Comparison of ENCODE assay signal across 8 cellular contexts in genomic region chr9:128863647-128864046, GRCh38. TPM values are rescaled to one million over a fixed set of nuclear protein-coding genes. Genes with fewer than 3 reads are reported as not detected.
DNase-seq lines count a peak whose midpoint lies in the region; ATAC-seq and TF ChIP-seq lines count a peak whose summit lies in the region.

No MANE protein-coding gene starts in this region.

- H3K4me3 ChIP-seq in BE2C (ENCODE audit: low read depth, low read length) (no peak overlapping the region), lower lobe of right lung (no peak overlapping the region)

- intact Hi-C loops in lower lobe of right lung (cut with DNase I) = loop anchor here (10.0 kb wide), 1 partner anchor 61 kb away; the partner anchor contains the start of gene PHYHD1

- no peaks in the 10 kb centered on the region for H3K27me3 Mint-ChIP-seq in chondrocyte (ENCODE audit: low read depth)

- TF ChIP-seq CTCF in BE2C (IDR thresholded peaks at IDR 0.05; ENCODE audit: low read depth, low read length) = peak; percentile 89
- TF ChIP-seq CTCF in chondrocyte (IDR thresholded peaks at IDR 0.05) = peak; percentile 96
- TF ChIP-seq CTCF in lower lobe of right lung (IDR thresholded peaks at IDR 0.05) = peak; percentile 99

- H3K4me1 ChIP-seq in BE2C (no peaks in the 10 kb centered on the region), lower lobe of right lung (peaks cover 12% of the 10 kb centered on the region)

- no peaks in the 10 kb centered on the region for H3K27me3 ChIP-seq in BE2C
- no peaks in the 10 kb centered on the region for H3K27me3 ChIP-seq in lower lobe of right lung (ENCODE audit: low read depth)

- peak; percentile 89 to 92 for ATAC-seq in lower lobe of right lung
- ATAC-seq in HG03442 (IDR thresholded peaks at IDR 0.05; ENCODE audit: unreplicated experiment) = no peak

- H3K36me3 Mint-ChIP-seq in chondrocyte (ENCODE audit: low read depth) = no peaks in the 10 kb centered on the region

- H3K36me3 ChIP-seq in BE2C (peaks cover 3% of the 10 kb centered on the region), lower lobe of right lung (no peaks in the 10 kb centered on the region)

- peak overlapping the region; percentile 48 for H3K27ac ChIP-seq in lower lobe of right lung

- H3K9me3 ChIP-seq in BE2C (no peaks in the 10 kb centered on the region), lower lobe of right lung (no peaks in the 10 kb centered on the region)

- H3K4me1 Mint-ChIP-seq in chondrocyte (ENCODE audit: low read depth) = peaks cover 3% of the 10 kb centered on the region

- no peak overlapping the region for H3K27ac Mint-ChIP-seq in chondrocyte (ENCODE audit: unreplicated experiment)

- H3K9me3 Mint-ChIP-seq in chondrocyte (ENCODE audit: low read depth) = no peaks in the 10 kb centered on the region

- H3K4me3 Mint-ChIP-seq in chondrocyte (ENCODE audit: unreplicated experiment) = no peak overlapping the region

- DNase-seq in BE2C (peak; percentile 83), GM19238 (ENCODE audit: insufficient read length, low spot score) (peak; percentile 78), NCI-H146 treated with DMSO at 0.1 percent for 48 hours (lab: John Stamatoyannopoulos, UW; ENCODE audit: unreplicated experiment) (peak; percentile 3), chondrocyte (ENCODE audit: low spot score) (no peak), lower lobe of right lung (peak; percentile 87)
- peak; percentile 80 to 84 for DNase-seq in activated CD4-positive, alpha-beta T cell treated with anti-CD3 and anti-CD28 coated beads for 4 hours
- peak; percentile 58 for DNase-seq in stimulated activated CD8-positive, alpha-beta memory T cell treated with anti-CD3 and anti-CD28 coated beads, Interleukin-15, amount 100 ng/mL, for 4 hours (ENCODE audit: low read depth in 2 of 2)

RNA-seq across cellular contexts. Expression of gene KYAT1, which starts 18.1 kb away (rescaled TPM):
- polyA plus RNA-seq in BE2C (2012; ENCODE audit: insufficient read depth, insufficient read length, low read depth) = 9.9 TPM
- total RNA-seq in chondrocyte = 3.3 to 7.0 TPM (median 3.6 TPM) in 3 replicates
- total RNA-seq in lower lobe of right lung = 7.1 TPM

RNA-seq across cellular contexts. Expression of gene LRRC8A, which starts 18.3 kb away (rescaled TPM):
- polyA plus RNA-seq in BE2C (2012; ENCODE audit: insufficient read depth, insufficient read length, low read depth) = 66.4 TPM
- total RNA-seq in chondrocyte (36.9 to 58.9 TPM (median 55.0 TPM) in 3 replicates), lower lobe of right lung (45.5 TPM)

RNA-seq across cellular contexts. Expression of gene SPOUT1, which starts 34.1 kb away (rescaled TPM):
- polyA plus RNA-seq in BE2C (2012; ENCODE audit: insufficient read depth, insufficient read length, low read depth) = 108 TPM
- total RNA-seq in chondrocyte (25.6 to 27.6 TPM (median 26.3 TPM) in 3 replicates), lower lobe of right lung (32.1 TPM)

RNA-seq across cellular contexts. Expression of gene ENDOG, which starts 45.3 kb away (rescaled TPM):
- polyA plus RNA-seq in BE2C (2012; ENCODE audit: insufficient read depth, insufficient read length, low read depth) = 7.9 TPM
- total RNA-seq in chondrocyte = 22.3 to 24.6 TPM (median 23.1 TPM) in 3 replicates
- 21.5 TPM for total RNA-seq in lower lobe of right lung

RNA-seq across cellular contexts. Expression of gene PHYHD1, which starts 57.1 kb away (rescaled TPM):
- polyA plus RNA-seq in BE2C (2012; ENCODE audit: insufficient read depth, insufficient read length, low read depth) = 1.5 TPM
- total RNA-seq in chondrocyte = 2.8 to 4.4 TPM (median 3.4 TPM) in 3 replicates
- total RNA-seq in lower lobe of right lung = 39.8 TPM
